ENCODE assay signal across 8 cellular contexts in genomic region chr7:44073664-44074348, GRCh38. TPM values are rescaled to one million over a fixed set of nuclear protein-coding genes. Genes with fewer than 3 reads are reported as not detected.
DNase-seq lines count a peak whose midpoint lies in the region; ATAC-seq, FAIRE-seq and TF ChIP-seq lines count a peak whose summit lies in the region.

No MANE protein-coding gene starts in this region.

- H3K4me3 ChIP-seq in fibroblast of lung (replicated peaks in 1 of 4; ENCODE audit: control extremely low read depth in 1 of 4, insufficient read depth in 1 of 4, low read depth in 3 of 4, low read length in 4 of 4) = no peak overlapping the region
- no peak overlapping the region for H3K4me3 ChIP-seq in pancreas

- H4K20me1 ChIP-seq in fibroblast of lung (ENCODE audit: control insufficient read depth, extremely low read depth, insufficient read depth, low read length) = no peaks in the 10 kb centered on the region

- intact Hi-C loops in pancreas (cut with DNase I) = no loop called here

- no peak overlapping the region for H3K27ac Mint-ChIP-seq in WTC11

- peaks cover 15% of the 10 kb centered on the region for H3K36me3 ChIP-seq in fibroblast of lung (ENCODE audit: control insufficient read depth, insufficient read depth, low read length)
- peaks cover 0 to 24% (median 9%) of the 10 kb centered on the region in 3 donors for H3K36me3 ChIP-seq in pancreas

- DNase-seq in GM12891 (ENCODE audit: insufficient read length, low spot score) (peak; percentile 76), WTC11 (ENCODE audit: low spot score) (peak; percentile 25), fibroblast of lung (ENCODE audit: low read depth in 2 of 2) (peak in 1 of 2 donors; percentile 77), pancreas (peak in 5 of 6 donors; percentile 67 to 86 (median 72))
- no peak for DNase-seq in effector CD4-positive, alpha-beta T cell

- FAIRE-seq in GM12891 (lab: Jason Lieb, UNC) = peak; percentile 63
- FAIRE-seq in pancreas (lab: Jason Lieb, UNC) = no peak

- H3K79me2 ChIP-seq in fibroblast of lung (ENCODE audit: control insufficient read depth, insufficient read depth, low read length) = no peaks in the 10 kb centered on the region

- ATAC-seq in HG03039 (IDR thresholded peaks at IDR 0.05; ENCODE audit: unreplicated experiment) (peak; percentile 62), WTC11 (peak; percentile 52), pancreas (peak; percentile 13 to 77 (median 69)), HG03025 (IDR thresholded peaks at IDR 0.05; ENCODE audit: low FRiP score, unreplicated experiment) (no peak), HG03097 (IDR thresholded peaks at IDR 0.05; ENCODE audit: low FRiP score, unreplicated experiment) (no peak)

- H3K4me3 Mint-ChIP-seq in WTC11 = no peak overlapping the region

- no peak for TF ChIP-seq CTCF in WTC11 (IDR thresholded peaks at IDR 0.05)
- no peak for TF ChIP-seq CTCF in fibroblast of lung (conservative IDR thresholded peaks at IDR 0.05 in 1 of 2, IDR thresholded peaks at IDR 0.05 in 1 of 2; ENCODE audit: low read depth in 1 of 2, low read length in 2 of 2)
- no peak for TF ChIP-seq CTCF in pancreas (IDR thresholded peaks at IDR 0.05)

- H3K9ac ChIP-seq in fibroblast of lung (ENCODE audit: insufficient read depth, low read length) = no peak overlapping the region

- H3K4me1 ChIP-seq in fibroblast of lung (ENCODE audit: control insufficient read depth, extremely low read depth, insufficient read depth, low read length) = peaks cover 2% of the 10 kb centered on the region
- H3K4me1 ChIP-seq in pancreas = no peaks in the 10 kb centered on the region

- H3K27ac ChIP-seq in fibroblast of lung (ENCODE audit: insufficient read depth, low read length) (peak overlapping the region; percentile 23), pancreas (peak overlapping the region in 2 of 4 donors; percentile 30 to 46)

- CTCF ChIA-PET in WTC11 (lab: Charles Lee) = no interaction called here

- no peaks in the 10 kb centered on the region for H3K4me1 Mint-ChIP-seq in WTC11

- no peak overlapping the region for H2AFZ ChIP-seq in fibroblast of lung (ENCODE audit: low read length)

- H3K27me3 ChIP-seq in fibroblast of lung (ENCODE audit: control insufficient read depth, insufficient read depth, low read length) (no peaks in the 10 kb centered on the region), pancreas (no peaks in the 10 kb centered on the region)

- no peak overlapping the region for H3K4me2 ChIP-seq in fibroblast of lung (ENCODE audit: extremely low read depth, insufficient read depth, low read length)

- H3K9me3 ChIP-seq in fibroblast of lung (ENCODE audit: control insufficient read depth, insufficient read depth, low read depth, low read length) (no peaks in the 10 kb centered on the region), pancreas (no peaks in the 10 kb centered on the region)

- H3K36me3 Mint-ChIP-seq in WTC11 = peaks cover 19% of the 10 kb centered on the region

- TF ChIP-seq POLR2A in GM12891 (IDR thresholded peaks at IDR 0.05; ENCODE audit: low read depth, low read length) = peak; percentile 67

- 70 to 77% methylated on average over 26 of the region's 26 CpGs for WGBS in pancreas, 2 donors

- H3K9me3 Mint-ChIP-seq in WTC11 = no peaks in the 10 kb centered on the region

- POLR2A ChIA-PET in WTC11 (lab: Charles Lee) = no interaction called here

- peaks cover 11% of the 10 kb centered on the region for H3K27me3 Mint-ChIP-seq in WTC11 (ENCODE audit: low read depth)

TF ChIP-seq in GM12891, 5 proteins besides CTCF, POLR2A, EP300 and RAD21:
- TF ChIP-seq TAF1 (IDR thresholded peaks at IDR 0.05; ENCODE audit: low read depth, low read length) (no peak), POLR2AphosphoS5 (IDR thresholded peaks at IDR 0.05; ENCODE audit: low read depth, low read length) (0 out of 2 replicates have a peak, but pooled peaks have one; percentile 40), SPI1 (IDR thresholded peaks at IDR 0.05; ENCODE audit: low read depth, low read length) (peak; percentile 69), POU2F2 (IDR thresholded peaks at IDR 0.05; ENCODE audit: low read depth, low read length) (no peak)

TF ChIP-seq in WTC11, 78 proteins besides CTCF, POLR2A, EP300 and RAD21:
- no peak for TF ChIP-seq NR3C1 (CRISPR knock-in tag; conservative IDR thresholded peaks at IDR 0.05; ENCODE audit: low read depth)
- no peak for TF ChIP-seq EMX1 (CRISPR knock-in tag; IDR thresholded peaks at IDR 0.05)
- no peak for TF ChIP-seq IRF2 (CRISPR knock-in tag; IDR thresholded peaks at IDR 0.05; ENCODE audit: borderline replicate concordance, low read depth)
- TF ChIP-seq, protein P1, sequence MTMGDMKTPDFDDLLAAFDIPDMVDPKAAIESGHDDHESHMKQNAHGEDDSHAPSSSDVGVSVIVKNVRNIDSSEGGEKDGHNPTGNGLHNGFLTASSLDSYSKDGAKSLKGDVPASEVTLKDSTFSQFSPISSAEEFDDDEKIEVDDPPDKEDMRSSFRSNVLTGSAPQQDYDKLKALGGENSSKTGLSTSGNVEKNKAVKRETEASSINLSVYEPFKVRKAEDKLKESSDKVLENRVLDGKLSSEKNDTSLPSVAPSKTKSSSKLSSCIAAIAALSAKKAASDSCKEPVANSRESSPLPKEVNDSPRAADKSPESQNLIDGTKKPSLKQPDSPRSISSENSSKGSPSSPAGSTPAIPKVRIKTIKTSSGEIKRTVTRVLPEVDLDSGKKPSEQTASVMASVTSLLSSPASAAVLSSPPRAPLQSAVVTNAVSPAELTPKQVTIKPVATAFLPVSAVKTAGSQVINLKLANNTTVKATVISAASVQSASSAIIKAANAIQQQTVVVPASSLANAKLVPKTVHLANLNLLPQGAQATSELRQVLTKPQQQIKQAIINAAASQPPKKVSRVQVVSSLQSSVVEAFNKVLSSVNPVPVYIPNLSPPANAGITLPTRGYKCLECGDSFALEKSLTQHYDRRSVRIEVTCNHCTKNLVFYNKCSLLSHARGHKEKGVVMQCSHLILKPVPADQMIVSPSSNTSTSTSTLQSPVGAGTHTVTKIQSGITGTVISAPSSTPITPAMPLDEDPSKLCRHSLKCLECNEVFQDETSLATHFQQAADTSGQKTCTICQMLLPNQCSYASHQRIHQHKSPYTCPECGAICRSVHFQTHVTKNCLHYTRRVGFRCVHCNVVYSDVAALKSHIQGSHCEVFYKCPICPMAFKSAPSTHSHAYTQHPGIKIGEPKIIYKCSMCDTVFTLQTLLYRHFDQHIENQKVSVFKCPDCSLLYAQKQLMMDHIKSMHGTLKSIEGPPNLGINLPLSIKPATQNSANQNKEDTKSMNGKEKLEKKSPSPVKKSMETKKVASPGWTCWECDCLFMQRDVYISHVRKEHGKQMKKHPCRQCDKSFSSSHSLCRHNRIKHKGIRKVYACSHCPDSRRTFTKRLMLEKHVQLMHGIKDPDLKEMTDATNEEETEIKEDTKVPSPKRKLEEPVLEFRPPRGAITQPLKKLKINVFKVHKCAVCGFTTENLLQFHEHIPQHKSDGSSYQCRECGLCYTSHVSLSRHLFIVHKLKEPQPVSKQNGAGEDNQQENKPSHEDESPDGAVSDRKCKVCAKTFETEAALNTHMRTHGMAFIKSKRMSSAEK (CRISPR knock-in tag; IDR thresholded peaks at IDR 0.05; ENCODE audit: borderline replicate concordance) = no peak
TF ChIP-seq in WTC11: peak in this region for 0.

RNA-seq across cellular contexts. Expression of gene PGAM2, which starts 8.4 kb away (rescaled TPM):
- not detected for polyA plus RNA-seq in GM12891 (2012; ENCODE audit: low read depth, missing spikeins)
- 2.4 to 5.6 TPM (median 3.9 TPM) in 3 replicates for total RNA-seq in WTC11 (2021)
- total RNA-seq in fibroblast of lung = 0.26 and 0.33 TPM in 2 replicates
- not detected in 2 replicates for polyA plus RNA-seq in fibroblast of lung
- polyA plus RNA-seq in fibroblast of lung (2012) = 0.18 TPM in 1 of 2 replicates, not detected in the other
- polyA minus RNA-seq in fibroblast of lung (ENCODE audit: low replicate concordance) = not detected in 2 replicates
- under 1 TPM in 5 of 6 donors, not detected in 1; 0.49 to 0.73 (median 0.59) TPM for total RNA-seq in pancreas
- polyA plus RNA-seq in pancreas = 1 to 10 TPM; 3.3 to 6.7 TPM

RNA-seq across cellular contexts. Expression of gene POLM, which starts 8.5 kb away (rescaled TPM):
- polyA plus RNA-seq in GM12891 (2012; ENCODE audit: low read depth, missing spikeins) = 13.2 TPM
- total RNA-seq in WTC11 (2021) (20.9 to 25.3 TPM (median 24.7 TPM) in 3 replicates), fibroblast of lung (11.0 and 12.7 TPM in 2 replicates), pancreas (10 to 100 TPM in 5 of 6 donors, 1 to 10 TPM in 1; 9.0 to 16.4 (median 11.5) TPM)
- polyA plus RNA-seq in fibroblast of lung (4.9 and 5.9 TPM in 2 replicates), pancreas (10 to 100 TPM; 21.0 to 28.6 TPM)
- 5.7 and 7.1 TPM in 2 replicates for polyA plus RNA-seq in fibroblast of lung (2012)
- polyA minus RNA-seq in fibroblast of lung (ENCODE audit: low replicate concordance) = 13.0 and 18.5 TPM in 2 replicates

RNA-seq across cellular contexts. Expression of gene DBNL, which starts 29.3 kb away (rescaled TPM):
- 92.7 TPM for polyA plus RNA-seq in GM12891 (2012; ENCODE audit: low read depth, missing spikeins)
- 34.3 to 36.8 TPM (median 36.1 TPM) in 3 replicates for total RNA-seq in WTC11 (2021)
- total RNA-seq in fibroblast of lung = 66.8 and 88.2 TPM in 2 replicates
- polyA plus RNA-seq in fibroblast of lung = 86.4 and 115 TPM in 2 replicates
- polyA plus RNA-seq in fibroblast of lung (2012) = 119 and 150 TPM in 2 replicates
- polyA minus RNA-seq in fibroblast of lung (ENCODE audit: low replicate concordance) = 264 and 307 TPM in 2 replicates
- 10 to 100 TPM; 22.1 to 46.9 (median 30.2) TPM for total RNA-seq in pancreas
- 10 to 100 TPM; 44.9 to 53.7 TPM for polyA plus RNA-seq in pancreas

RNA-seq across cellular contexts. Expression of gene AEBP1, which starts 30.3 kb away (rescaled TPM):
- polyA plus RNA-seq in GM12891 (2012; ENCODE audit: low read depth, missing spikeins) = 0.71 TPM
- 50.8 to 55.5 TPM (median 52.4 TPM) in 3 replicates for total RNA-seq in WTC11 (2021)
- total RNA-seq in fibroblast of lung = 116 and 133 TPM in 2 replicates
- 24.1 and 44.4 TPM in 2 replicates for polyA plus RNA-seq in fibroblast of lung
- 72.1 and 157 TPM in 2 replicates for polyA plus RNA-seq in fibroblast of lung (2012)
- polyA minus RNA-seq in fibroblast of lung (ENCODE audit: low replicate concordance) = 93.3 and 303 TPM in 2 replicates
- total RNA-seq in pancreas = 10 to 100 TPM in 3 of 6 donors, 1 to 10 TPM in 3; 5.1 to 49.3 (median 11.5) TPM
- polyA plus RNA-seq in pancreas = 10 to 100 TPM; 19.9 to 21.4 TPM

RNA-seq across cellular contexts. Expression of gene POLD2, which starts 49.5 kb away (rescaled TPM):
- 117 TPM for polyA plus RNA-seq in GM12891 (2012; ENCODE audit: low read depth, missing spikeins)
- 140 to 154 TPM (median 146 TPM) in 3 replicates for total RNA-seq in WTC11 (2021)
- total RNA-seq in fibroblast of lung = 58.8 and 76.5 TPM in 2 replicates
- polyA plus RNA-seq in fibroblast of lung = 69.8 and 122 TPM in 2 replicates
- 101 and 168 TPM in 2 replicates for polyA plus RNA-seq in fibroblast of lung (2012)
- polyA minus RNA-seq in fibroblast of lung (ENCODE audit: low replicate concordance) = 110 and 231 TPM in 2 replicates
- total RNA-seq in pancreas = 10 to 100 TPM; 40.6 to 57.3 (median 47.7) TPM
- polyA plus RNA-seq in pancreas = 10 to 100 TPM; 68.3 to 86.4 TPM

Comparison
In these comparisons a context has a peak if more than half of its experiments do, and no peak if none do; other contexts are left out.
1. ATAC-seq: peak in HG03039 (single experiment), WTC11 (single experiment) and pancreas (4 of 4); none in HG03025 (single experiment) and HG03097 (single experiment).